ENCODE assay signal across 8 cellular contexts in genomic region chr19:51703655-51704515, GRCh38. TPM values are rescaled to one million over a fixed set of nuclear protein-coding genes. Genes with fewer than 3 reads are reported as not detected.
DNase-seq lines count a peak whose midpoint lies in the region; TF ChIP-seq lines count a peak whose summit lies in the region.

No MANE protein-coding gene starts in this region.

- H3F3A ChIP-seq in neural cell (ENCODE audit: insufficient read depth, low read length, poor library complexity, severe bottlenecking) = no peaks in the 10 kb centered on the region

- no peaks in the 10 kb centered on the region for H3K9me3 ChIP-seq in neural cell (ENCODE audit: low read length)

- H3K36me3 Mint-ChIP-seq in stimulated activated naive CD8-positive, alpha-beta T cell treated with anti-CD3 and anti-CD28 coated beads, Interleukin-15, Interleukin-2, amounts not matched to agents 100 ng/mL and 50 ng/mL, for 24 hours (ENCODE audit: low read depth) = peaks cover 18% of the 10 kb centered on the region

- H3K4me3 ChIP-seq in fibroblast of the aortic adventitia (ENCODE audit: low read depth, low read length) = peak overlapping the region; percentile 71
- peak overlapping the region; percentile 74 for H3K4me3 ChIP-seq in neural cell (ENCODE audit: low read length)

- DNase-seq in COLO829 (ENCODE audit: low spot score) (peak; percentile 90), GM20000 (ENCODE audit: low spot score) (peak; percentile 98), HUDEP-2 (lab: John Stamatoyannopoulos, UW; ENCODE audit: unreplicated experiment in 76 of 76) (peak in 75 of 76 experiments; percentile 74 to 99 (median 96)), RWPE1 (ENCODE audit: low spot score) (peak; percentile 94), fibroblast of the aortic adventitia (ENCODE audit: low read depth) (peak; percentile 88)
- DNase-seq in activated effector memory CD4-positive, alpha-beta T cell treated with Interleukin-2 at 50 U/mL for 16 hours = peak; percentile 95

- POLR2A ChIA-PET in RWPE1 (lab: Yijun Ruan, JAX; ENCODE audit: low non-redundant PET) = interaction anchor here (0.5 to 1.8 kb wide), 3 partner anchors 13 to 105 kb away, joined by 3 to 17 read pairs (median 3); no protein-coding TSS in a partner anchor

- no peaks in the 10 kb centered on the region for H3K27me3 ChIP-seq in neural cell (ENCODE audit: insufficient read depth, low read depth, low read length)

- TF ChIP-seq RAD21 in neural cell (conservative IDR thresholded peaks at IDR 0.05) = no peak

- H3K27ac ChIP-seq in RWPE1 (peak overlapping the region; percentile 90), neural cell (ENCODE audit: low read length) (peak overlapping the region; percentile 47)

- H3K9me2 ChIP-seq in neural cell (ENCODE audit: insufficient read depth, low read length) = no peaks in the 10 kb centered on the region

- no peak overlapping the region for H2AFZ ChIP-seq in neural cell (ENCODE audit: low read depth, low read length)

- peak overlapping the region; percentile 88 for H3K4me3 Mint-ChIP-seq in stimulated activated naive CD8-positive, alpha-beta T cell treated with anti-CD3 and anti-CD28 coated beads, Interleukin-15, Interleukin-2, amounts not matched to agents 100 ng/mL and 50 ng/mL, for 24 hours

- no peaks in the 10 kb centered on the region for H4K20me1 ChIP-seq in neural cell (ENCODE audit: insufficient read depth)

- no peak for TF ChIP-seq EP300 in neural cell (conservative IDR thresholded peaks at IDR 0.05; ENCODE audit: poor library complexity, severe bottlenecking)

- H3K27ac Mint-ChIP-seq in stimulated activated naive CD8-positive, alpha-beta T cell treated with anti-CD3 and anti-CD28 coated beads, Interleukin-15, Interleukin-2, amounts not matched to agents 100 ng/mL and 50 ng/mL, for 24 hours = peak overlapping the region; percentile 93

- peaks cover 11% of the 10 kb centered on the region for H3K27me3 Mint-ChIP-seq in stimulated activated naive CD8-positive, alpha-beta T cell treated with anti-CD3 and anti-CD28 coated beads, Interleukin-15, Interleukin-2, amounts not matched to agents 100 ng/mL and 50 ng/mL, for 24 hours

- CTCF ChIA-PET in RWPE1 (lab: Yijun Ruan, JAX) = interaction anchor here (0.6 to 1.9 kb wide), 6 partner anchors 10 to 612 kb away, joined by 3 to 5 read pairs (median 3); no protein-coding TSS in a partner anchor

- H3K9ac ChIP-seq in neural cell (ENCODE audit: low read length) = peak overlapping the region; percentile 68

- no peaks in the 10 kb centered on the region for H3K36me3 ChIP-seq in neural cell (ENCODE audit: insufficient read depth, low read length)

- no peaks in the 10 kb centered on the region for H3K79me2 ChIP-seq in neural cell (replicated peaks; ENCODE audit: insufficient read depth, low read length)

- peaks cover 27% of the 10 kb centered on the region for H3K4me1 Mint-ChIP-seq in stimulated activated naive CD8-positive, alpha-beta T cell treated with anti-CD3 and anti-CD28 coated beads, Interleukin-15, Interleukin-2, amounts not matched to agents 100 ng/mL and 50 ng/mL, for 24 hours (ENCODE audit: low read depth)

- no peaks in the 10 kb centered on the region for H3K9me3 Mint-ChIP-seq in stimulated activated naive CD8-positive, alpha-beta T cell treated with anti-CD3 and anti-CD28 coated beads, Interleukin-15, Interleukin-2, amounts not matched to agents 100 ng/mL and 50 ng/mL, for 24 hours

- peak overlapping the region; percentile 65 for H3K4me2 ChIP-seq in neural cell (ENCODE audit: low read length)

- TF ChIP-seq CTCF in GM20000 (IDR thresholded peaks at IDR 0.05; ENCODE audit: extremely low read depth, missing control alignments) (peak; percentile 16), RWPE1 (conservative IDR thresholded peaks at IDR 0.05; ENCODE audit: low read depth) (no peak; the same call in 1 of the 2 replicates), fibroblast of the aortic adventitia (IDR thresholded peaks at IDR 0.05; ENCODE audit: insufficient read depth, low read length) (peak; percentile 47), neural cell (IDR thresholded peaks at IDR 0.05; ENCODE audit: poor library complexity, severe bottlenecking) (peak; percentile 74)

TF ChIP-seq in neural cell, 6 proteins besides CTCF, POLR2A, EP300 and RAD21:
- TF ChIP-seq EZH2 (IDR thresholded peaks at IDR 0.05; ENCODE audit: borderline replicate concordance, insufficient read depth, low read length, poor library complexity, severe bottlenecking) (no peak), MXI1 (conservative IDR thresholded peaks at IDR 0.05; ENCODE audit: poor library complexity, severe bottlenecking) (peak; percentile 53), POLR2AphosphoS5 (IDR thresholded peaks at IDR 0.05) (peak; percentile 74), REST (IDR thresholded peaks at IDR 0.05; ENCODE audit: borderline replicate concordance) (no peak), TAF1 (IDR thresholded peaks at IDR 0.05; ENCODE audit: low read depth) (no peak), SMC3 (conservative IDR thresholded peaks at IDR 0.05; ENCODE audit: poor library complexity) (no peak)

RNA-seq across cellular contexts. Expression of gene SPACA6, which starts 10.8 kb away (rescaled TPM):
- 5.3 and 8.5 TPM in 2 replicates for total RNA-seq in fibroblast of the aortic adventitia (ENCODE audit: low replicate concordance)
- 5.2 and 11.6 TPM in 2 replicates for polyA plus RNA-seq in neural cell
- 6.1 and 6.9 TPM in 2 replicates for polyA minus RNA-seq in neural cell

RNA-seq across cellular contexts. Expression of gene HAS1, which starts 19.9 kb away (rescaled TPM):
- 0.09 and 0.49 TPM in 2 replicates for total RNA-seq in fibroblast of the aortic adventitia (ENCODE audit: low replicate concordance)
- 0.30 TPM in 1 of 2 replicates, not detected in the other for polyA plus RNA-seq in neural cell
- 0.69 TPM in 1 of 2 replicates, not detected in the other for polyA minus RNA-seq in neural cell

RNA-seq across cellular contexts. Expression of gene FPR1, which starts 47.8 kb away (rescaled TPM):
- not detected in 2 replicates for total RNA-seq in fibroblast of the aortic adventitia (ENCODE audit: low replicate concordance)
- not detected in 2 replicates for polyA plus RNA-seq in neural cell
- polyA minus RNA-seq in neural cell = not detected in 2 replicates

RNA-seq across cellular contexts. Expression of gene FPR2, which starts 57.1 kb away (rescaled TPM):
- total RNA-seq in fibroblast of the aortic adventitia (ENCODE audit: low replicate concordance) = not detected in 2 replicates
- not detected in 2 replicates for polyA plus RNA-seq in neural cell
- polyA minus RNA-seq in neural cell = not detected in 2 replicates

RNA-seq across cellular contexts. Expression of gene SIGLEC14, which starts 57.3 kb away (rescaled TPM):
- not detected in 2 replicates for total RNA-seq in fibroblast of the aortic adventitia (ENCODE audit: low replicate concordance)
- polyA plus RNA-seq in neural cell = not detected in 2 replicates
- polyA minus RNA-seq in neural cell = not detected in 2 replicates

Comparison
In these comparisons a context has a peak if more than half of its experiments do, and no peak if none do; other contexts are left out.
1. Peak in every context shown above with its lines: DNase-seq, H3K4me3 ChIP-seq and H3K27ac ChIP-seq.